1 cellular context compared by ENCODE assay signal in the genomic region with DNA sequence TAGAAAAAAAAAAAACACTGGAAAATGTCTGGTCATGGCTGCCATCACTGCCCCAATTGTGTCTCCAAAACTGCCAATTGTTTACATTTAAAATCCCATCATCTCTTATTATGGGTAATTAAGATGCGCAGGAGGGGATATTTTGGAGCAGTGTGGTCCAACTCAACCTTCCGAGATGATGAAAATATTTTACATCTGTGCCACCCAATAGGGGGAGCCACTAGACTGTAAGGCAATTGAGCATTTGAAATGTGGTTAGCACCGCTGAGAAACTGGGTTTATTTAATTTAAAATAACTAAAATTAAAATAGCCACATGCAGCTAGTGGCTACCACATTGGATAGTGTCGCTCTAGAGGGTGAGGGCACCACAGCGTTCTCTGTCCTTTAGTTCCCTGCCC.
TF ChIP-seq lines count a peak whose summit lies in the region.

No MANE protein-coding gene starts in this region.

TF ChIP-seq in K562, 482 proteins besides CTCF, POLR2A, EP300 and RAD21:
- no peak for TF ChIP-seq TAF9B (IDR thresholded peaks at IDR 0.05; ENCODE audit: partially characterized antibody)
- 0 out of 2 replicates have a peak, but pooled peaks have one; percentile 64 for TF ChIP-seq LCOR (CRISPR knock-in tag; IDR thresholded peaks at IDR 0.05)
- TF ChIP-seq SMC3 (conservative IDR thresholded peaks at IDR 0.05; ENCODE audit: insufficient read depth, low read depth, low read length) = peak; percentile 27; the same call in 1 of the 2 replicates
- TF ChIP-seq, protein P1, sequence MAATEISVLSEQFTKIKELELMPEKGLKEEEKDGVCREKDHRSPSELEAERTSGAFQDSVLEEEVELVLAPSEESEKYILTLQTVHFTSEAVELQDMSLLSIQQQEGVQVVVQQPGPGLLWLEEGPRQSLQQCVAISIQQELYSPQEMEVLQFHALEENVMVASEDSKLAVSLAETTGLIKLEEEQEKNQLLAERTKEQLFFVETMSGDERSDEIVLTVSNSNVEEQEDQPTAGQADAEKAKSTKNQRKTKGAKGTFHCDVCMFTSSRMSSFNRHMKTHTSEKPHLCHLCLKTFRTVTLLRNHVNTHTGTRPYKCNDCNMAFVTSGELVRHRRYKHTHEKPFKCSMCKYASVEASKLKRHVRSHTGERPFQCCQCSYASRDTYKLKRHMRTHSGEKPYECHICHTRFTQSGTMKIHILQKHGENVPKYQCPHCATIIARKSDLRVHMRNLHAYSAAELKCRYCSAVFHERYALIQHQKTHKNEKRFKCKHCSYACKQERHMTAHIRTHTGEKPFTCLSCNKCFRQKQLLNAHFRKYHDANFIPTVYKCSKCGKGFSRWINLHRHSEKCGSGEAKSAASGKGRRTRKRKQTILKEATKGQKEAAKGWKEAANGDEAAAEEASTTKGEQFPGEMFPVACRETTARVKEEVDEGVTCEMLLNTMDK (IDR thresholded peaks at IDR 0.05; ENCODE audit: borderline replicate concordance, insufficient read depth, low read depth, low read length, poor library complexity, severe bottlenecking) = peak; percentile 87
- TF ChIP-seq, protein P2, sequence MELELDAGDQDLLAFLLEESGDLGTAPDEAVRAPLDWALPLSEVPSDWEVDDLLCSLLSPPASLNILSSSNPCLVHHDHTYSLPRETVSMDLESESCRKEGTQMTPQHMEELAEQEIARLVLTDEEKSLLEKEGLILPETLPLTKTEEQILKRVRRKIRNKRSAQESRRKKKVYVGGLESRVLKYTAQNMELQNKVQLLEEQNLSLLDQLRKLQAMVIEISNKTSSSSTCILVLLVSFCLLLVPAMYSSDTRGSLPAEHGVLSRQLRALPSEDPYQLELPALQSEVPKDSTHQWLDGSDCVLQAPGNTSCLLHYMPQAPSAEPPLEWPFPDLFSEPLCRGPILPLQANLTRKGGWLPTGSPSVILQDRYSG (tag; conservative IDR thresholded peaks at IDR 0.05; ENCODE audit: low read depth) = no peak
- TF ChIP-seq NRF1 (conservative IDR thresholded peaks at IDR 0.05 in 1 of 2, IDR thresholded peaks at IDR 0.05 in 1 of 2) = peak; percentile 65 to 68
- TF ChIP-seq ZKSCAN8 (CRISPR knock-in tag; IDR thresholded peaks at IDR 0.05) = no peak
- peak; percentile 4; the same call in 1 of the 2 replicates for TF ChIP-seq KLF16 (IDR thresholded peaks at IDR 0.05)
